18 cellular contexts compared by ENCODE assay signal in genomic region chr20:63092660-63093215, GRCh38.
DNase-seq lines count a peak whose midpoint lies in the region; ATAC-seq, FAIRE-seq and TF ChIP-seq lines count a peak whose summit lies in the region.
"Had no signal": no experiment of that assay in that cellular context is flagged by ENCODE, and none has a peak within 500 bp of the region (broad histone marks: within the 10 kb centered on the region; RNA-seq: fewer than 3 reads in every experiment).

No MANE protein-coding gene starts in this region.

- no peak overlapping the region for H2BK15ac ChIP-seq in neuronal stem cell (ENCODE audit: low read length)

- H3K36me3 ChIP-seq in GM23338 (ENCODE audit: insufficient read depth) = no peaks in the 10 kb centered on the region
- no peaks in the 10 kb centered on the region for H3K36me3 ChIP-seq in neuronal stem cell (replicated peaks in 1 of 2; ENCODE audit: control insufficient read depth in 2 of 2, insufficient read depth in 2 of 2, low read length in 2 of 2)
- H3K36me3 ChIP-seq: breast epithelium, esophagus squamous epithelium, tibial nerve had no signal

- no peaks in the 10 kb centered on the region for H3F3A ChIP-seq in GM23338 (replicated peaks; ENCODE audit: low read depth)

- H3K27me3 Mint-ChIP-seq in GM23338 (ENCODE audit: insufficient read depth, low read depth, poor library complexity) = peaks cover 15% of the 10 kb centered on the region

- H3K4me1 Mint-ChIP-seq in GM23338 = no peaks in the 10 kb centered on the region
- H3K4me1 Mint-ChIP-seq: activated naive CD4-positive, alpha-beta T cell treated with anti-CD3 and anti-CD28 coated beads, Interleukin-2, amount 50 U/mL, for 24 hours had no signal

- FAIRE-seq in GM12892 (lab: Jason Lieb, UNC) = no peak
- FAIRE-seq: TTC549 had no signal

- peak overlapping the region; percentile 41 for H2BK12ac ChIP-seq in neuronal stem cell (ENCODE audit: low read length)

- intact Hi-C loops in dorsolateral prefrontal cortex (cut with DNase I) = no loop called here

- no peak overlapping the region for H4K8ac ChIP-seq in neuronal stem cell (ENCODE audit: low read depth, low read length)

- peak overlapping the region; percentile 61 for H2AK5ac ChIP-seq in neuronal stem cell (ENCODE audit: low read depth, low read length)

- H3K79me1 ChIP-seq in neuronal stem cell (ENCODE audit: low read depth, low read length) = peaks cover 2% of the 10 kb centered on the region

- H3K18ac ChIP-seq in neuronal stem cell (ENCODE audit: low read length) = peak overlapping the region; percentile 64

- H4K20me1 ChIP-seq in GM23338 (replicated peaks; ENCODE audit: insufficient read depth) = no peaks in the 10 kb centered on the region

- no peak overlapping the region for H2BK120ac ChIP-seq in neuronal stem cell (ENCODE audit: low read depth, low read length)

- H4K91ac ChIP-seq in neuronal stem cell (ENCODE audit: low read depth, low read length, poor library complexity) = no peak overlapping the region

- TF ChIP-seq POLR2A in GM12892 (IDR thresholded peaks at IDR 0.05; ENCODE audit: low read depth, low read length) = no peak

- H3K27ac ChIP-seq in GM23338 (ENCODE audit: low read depth) = no peak overlapping the region
- no peak overlapping the region for H3K27ac ChIP-seq in dorsolateral prefrontal cortex
- H3K27ac ChIP-seq in neuronal stem cell (replicated peaks; ENCODE audit: low read length) = no peak overlapping the region
- H3K27ac ChIP-seq: breast epithelium, esophagus squamous epithelium, tibial nerve had no signal

- ATAC-seq in GM23338 = peak; percentile 12; the same call in 1 of the 3 replicates
- ATAC-seq in GM21367 (IDR thresholded peaks at IDR 0.05; ENCODE audit: unreplicated experiment) = no peak
- no peak for ATAC-seq in GM18867 (IDR thresholded peaks at IDR 0.05; ENCODE audit: unreplicated experiment)

- H3K4ac ChIP-seq in neuronal stem cell (ENCODE audit: low read length) = no peak overlapping the region

- no peak overlapping the region for H2AFZ ChIP-seq in GM23338
- H2AFZ ChIP-seq in neuronal stem cell (ENCODE audit: low read length) = no peak overlapping the region

- H3K9me2 ChIP-seq in GM23338 (ENCODE audit: insufficient read depth) = no peaks in the 10 kb centered on the region

- no peak for TF ChIP-seq CTCF in GM23338 (conservative IDR thresholded peaks at IDR 0.05; ENCODE audit: low read depth in 2 of 2)
- no peak for TF ChIP-seq CTCF in dorsolateral prefrontal cortex (IDR thresholded peaks at IDR 0.05 in 54 of 56, conservative IDR thresholded peaks at IDR 0.05 in 2 of 56; ENCODE audit: low read depth in 1 of 56, partially characterized antibody in 56 of 56)

- H3K79me2 ChIP-seq in GM23338 (replicated peaks; ENCODE audit: insufficient read depth) = no peaks in the 10 kb centered on the region

- no peak overlapping the region for H3K4me3 ChIP-seq in GM23338
- H3K4me3 ChIP-seq in dorsolateral prefrontal cortex = no peak overlapping the region
- peak overlapping the region in 1 of 2 donors; percentile 48 for H3K4me3 ChIP-seq in neuronal stem cell (ENCODE audit: low read length in 2 of 2)
- H3K4me3 ChIP-seq: breast epithelium, esophagus squamous epithelium, tibial nerve had no signal

- H3K27me3 ChIP-seq in GM23338 (ENCODE audit: insufficient read depth) (no peaks in the 10 kb centered on the region), dorsolateral prefrontal cortex (peaks cover 0 to 53% (median 4%) of the 10 kb centered on the region in 45 donors), neuronal stem cell (ENCODE audit: control insufficient read depth in 3 of 3, insufficient read depth in 3 of 3, low read depth in 1 of 3, low read length in 3 of 3) (peaks cover 0 to 89% (median 0%) of the 10 kb centered on the region in 3 experiments)

- H3K4me1 ChIP-seq in GM23338 (ENCODE audit: insufficient read depth) (no peaks in the 10 kb centered on the region), neuronal stem cell (ENCODE audit: control insufficient read depth in 2 of 2, insufficient read depth in 1 of 2, low read depth in 1 of 2, low read length in 2 of 2) (no peaks in the 10 kb centered on the region)
- H3K4me1 ChIP-seq: breast epithelium, tibial nerve had no signal

- no peaks in the 10 kb centered on the region for H3K36me3 Mint-ChIP-seq in GM23338 (ENCODE audit: low read depth)
- H3K36me3 Mint-ChIP-seq: activated naive CD4-positive, alpha-beta T cell treated with anti-CD3 and anti-CD28 coated beads, Interleukin-2, amount 50 U/mL, for 24 hours had no signal

- no peaks in the 10 kb centered on the region for H3K9me3 ChIP-seq in neuronal stem cell (replicated peaks in 1 of 2; ENCODE audit: control insufficient read depth in 2 of 2, insufficient read depth in 1 of 2, low read depth in 1 of 2, low read length in 2 of 2)
- H3K9me3 ChIP-seq: breast epithelium, esophagus squamous epithelium, tibial nerve had no signal

- no peak overlapping the region for H3K4me3 Mint-ChIP-seq in GM23338
- H3K4me3 Mint-ChIP-seq: activated naive CD4-positive, alpha-beta T cell treated with anti-CD3 and anti-CD28 coated beads, Interleukin-2, amount 50 U/mL, for 24 hours had no signal

- H3K27ac Mint-ChIP-seq in GM23338 = no peak overlapping the region
- H3K27ac Mint-ChIP-seq: activated naive CD4-positive, alpha-beta T cell treated with anti-CD3 and anti-CD28 coated beads, Interleukin-2, amount 50 U/mL, for 24 hours had no signal

- DNase-seq in D341Med (ENCODE audit: low spot score) = peak; percentile 42
- DNase-seq in GM23338 (ENCODE audit: low spot score) = no peak
- DNase-seq in dorsolateral prefrontal cortex = peak in 6 of 10 donors; percentile 14 to 27 (median 24)
- DNase-seq in neuronal stem cell (ENCODE audit: low spot score) = no peak
- no peak for DNase-seq in stimulated activated CD8-positive, alpha-beta memory T cell treated with anti-CD3 and anti-CD28 coated beads, Interleukin-4, amount 100 ng/mL, for 48 hours
- no peak for DNase-seq in GM12892 (ENCODE audit: insufficient read length)
- DNase-seq: DMS 273 treated with DMSO at 0.1 percent for 48 hours; esophagus squamous epithelium; MM.1S; NCI-H2029; NCI-H510A treated with DMSO at 0.1 percent for 48 hours; stimulated activated CD4-positive, alpha-beta T cell treated with anti-CD3 and anti-CD28 coated beads, Interleukin-4, amount 100 ng/mL, for 24 hours had no signal

- H3K23ac ChIP-seq in neuronal stem cell (ENCODE audit: low read depth, low read length, poor library complexity) = no peak overlapping the region

- no peak overlapping the region for H2BK5ac ChIP-seq in neuronal stem cell (ENCODE audit: low read length)

- no peak overlapping the region for H3K9ac ChIP-seq in neuronal stem cell (ENCODE audit: low read depth, low read length, poor library complexity)

- H3K9me3 Mint-ChIP-seq in GM23338 = no peaks in the 10 kb centered on the region; the same call in 1 of the 3 replicates
- H3K9me3 Mint-ChIP-seq: activated naive CD4-positive, alpha-beta T cell treated with anti-CD3 and anti-CD28 coated beads, Interleukin-2, amount 50 U/mL, for 24 hours had no signal

- H3K14ac ChIP-seq in neuronal stem cell (ENCODE audit: low read length) = peak overlapping the region; percentile 89

- no peak overlapping the region for H3K4me2 ChIP-seq in GM23338
- no peak overlapping the region for H3K4me2 ChIP-seq in neuronal stem cell (ENCODE audit: insufficient read depth, low read length, poor library complexity, severe bottlenecking)

- no CpG with 5 or more reads among the region's 25 CpGs for WGBS in neuronal stem cell (ENCODE audit: extremely low coverage in 2 of 2, insufficient read length in 2 of 2, insufficient replicate concordance in 1 of 2), 2 donors

TF ChIP-seq in GM23338, 12 proteins besides CTCF, POLR2A, EP300 and RAD21 (continues in another document):
- no peak for TF ChIP-seq EZH2 (IDR thresholded peaks at IDR 0.05; ENCODE audit: low read depth, unreplicated experiment)
- TF ChIP-seq REST (IDR thresholded peaks at IDR 0.05; ENCODE audit: unreplicated experiment) = no peak
- no peak for TF ChIP-seq STAT1 (IDR thresholded peaks at IDR 0.05; ENCODE audit: unreplicated experiment)
- no peak for TF ChIP-seq JUNB (IDR thresholded peaks at IDR 0.05; ENCODE audit: unreplicated experiment)
- no peak for TF ChIP-seq EZH2phosphoT487 (IDR thresholded peaks at IDR 0.05; ENCODE audit: unreplicated experiment)
- no peak for TF ChIP-seq CREB1 (CRISPR knock-in tag; IDR thresholded peaks at IDR 0.05; ENCODE audit: low read depth)

Comparison
In these comparisons a context has a peak if more than half of its experiments do, and no peak if none do; other contexts are left out.
1. DNase-seq: peak in D341Med (single experiment) and dorsolateral prefrontal cortex (6 of 10); none in GM23338 (single experiment), neuronal stem cell (single experiment), stimulated activated CD8-positive, alpha-beta memory T cell treated with anti-CD3 and anti-CD28 coated beads, Interleukin-4, amount 100 ng/mL, for 48 hours (single experiment) and GM12892 (single experiment).